ENCODE assay signal across 10 cellular contexts in genomic region chr3:126355251-126355650, GRCh38. TPM values are rescaled to one million over a fixed set of nuclear protein-coding genes. Genes with fewer than 3 reads are reported as not detected.
DNase-seq lines count a peak whose midpoint lies in the region; ATAC-seq and TF ChIP-seq lines count a peak whose summit lies in the region.
"Had no signal": no experiment of that assay in that cellular context is flagged by ENCODE, and none has a peak within 500 bp of the region (broad histone marks: within the 10 kb centered on the region; RNA-seq: fewer than 3 reads in every experiment).

No MANE protein-coding gene starts in this region.

- no peaks in the 10 kb centered on the region for H3K36me3 Mint-ChIP-seq in naive thymus-derived CD4-positive, alpha-beta T cell

- H3K9me3 ChIP-seq in colonic mucosa, result no peaks in the 10 kb centered on the region
- no peaks in the 10 kb centered on the region for H3K9me3 ChIP-seq in naive thymus-derived CD4-positive, alpha-beta T cell (ENCODE audit: control insufficient read depth in 2 of 3, low read length in 3 of 3)
- H3K9me3 ChIP-seq in uterus, result no peaks in the 10 kb centered on the region

- H3K36me3 ChIP-seq in colonic mucosa, result no peaks in the 10 kb centered on the region
- H3K36me3 ChIP-seq in naive thymus-derived CD4-positive, alpha-beta T cell (ENCODE audit: control insufficient read depth in 2 of 3, insufficient read depth in 3 of 3, low read length in 3 of 3), result no peaks in the 10 kb centered on the region
- H3K36me3 ChIP-seq in uterus, result no peaks in the 10 kb centered on the region

- TF ChIP-seq CTCF in colonic mucosa (IDR thresholded peaks at IDR 0.05), result no peak
- TF ChIP-seq CTCF in uterus (IDR thresholded peaks at IDR 0.05), result no peak

- peak overlapping the region; percentile 26 to 94 (median 72) for H3K4me3 Mint-ChIP-seq in naive thymus-derived CD4-positive, alpha-beta T cell

- peak overlapping the region; percentile 8 to 50 for H3K9ac ChIP-seq in colonic mucosa (ENCODE audit: low read depth in 2 of 2, low read length in 2 of 2)

- intact Hi-C loops in Right ventricle myocardium superior (cut with DNase I) (loop anchor here (5.0 kb wide), 1 partner anchor 93 kb away; no protein-coding TSS in a partner anchor), Right ventricle myocardium inferior (cut with DNase I) (loop anchor here (5.0 kb wide), 1 partner anchor 63 kb away; no protein-coding TSS in a partner anchor), colonic mucosa (cut with DNase I) (no loop called here), uterus (cut with DNase I; ENCODE audit: low total_unique reads) (no loop called here)
- intact Hi-C loops in naive thymus-derived CD4-positive, alpha-beta T cell (cut with micrococcal nuclease), result loop anchor here (5.0 to 10.0 kb wide), 4 partner anchors 440 to 1303 kb away; partner anchors contain the start of genes MCM2 (in 1 of the 2) and OSBPL11 (in 1 of the 2)

- H3K4me1 Mint-ChIP-seq in naive thymus-derived CD4-positive, alpha-beta T cell, result peaks cover 4 to 17% (median 11%) of the 10 kb centered on the region in 7 donors

- H3K27ac ChIP-seq in colonic mucosa (no peak overlapping the region), uterus (peak overlapping the region; percentile 88 to 89)
- H3K27ac ChIP-seq in naive thymus-derived CD4-positive, alpha-beta T cell (ENCODE audit: low read depth, low read length), result no peak overlapping the region

- CTCF ChIA-PET in naive thymus-derived CD4-positive, alpha-beta T cell (lab: Charles Lee), result no interaction called here

- ATAC-seq in Right ventricle myocardium superior (ENCODE audit: poor library complexity) (no peak), Right ventricle myocardium inferior (no peak), GM19324 (IDR thresholded peaks at IDR 0.05; ENCODE audit: low FRiP score, unreplicated experiment) (no peak)
- no peak for ATAC-seq in naive thymus-derived CD4-positive, alpha-beta T cell

- TF ChIP-seq POLR2A in uterus (IDR thresholded peaks at IDR 0.05), result no peak

- peaks cover 18% of the 10 kb centered on the region for H3K27me3 ChIP-seq in colonic mucosa
- peaks cover 9 to 10% of the 10 kb centered on the region in 2 donors for H3K27me3 ChIP-seq in naive thymus-derived CD4-positive, alpha-beta T cell (ENCODE audit: control insufficient read depth in 2 of 2, insufficient read depth in 2 of 2, low read length in 2 of 2)
- no peaks in the 10 kb centered on the region for H3K27me3 ChIP-seq in uterus

- peak overlapping the region in 1 of 9 donors; percentile 9 for H3K27ac Mint-ChIP-seq in naive thymus-derived CD4-positive, alpha-beta T cell

- H3K4me1 ChIP-seq in colonic mucosa (peaks cover 8% of the 10 kb centered on the region), uterus (peaks cover 0 to 3% of the 10 kb centered on the region in 2 donors)
- H3K4me1 ChIP-seq in naive thymus-derived CD4-positive, alpha-beta T cell (ENCODE audit: control insufficient read depth in 2 of 2, insufficient read depth in 2 of 2, low read length in 2 of 2), result peaks cover 4 to 7% of the 10 kb centered on the region in 2 donors

- no peaks in the 10 kb centered on the region for H3K9me3 Mint-ChIP-seq in naive thymus-derived CD4-positive, alpha-beta T cell

- H3K27me3 Mint-ChIP-seq in naive thymus-derived CD4-positive, alpha-beta T cell, result peaks cover 33 to 47% (median 34%) of the 10 kb centered on the region in 5 donors

- POLR2A ChIA-PET in naive thymus-derived CD4-positive, alpha-beta T cell (lab: Charles Lee), result no interaction called here

- peak; percentile 47 for DNase-seq in Right ventricle myocardium superior
- DNase-seq in Right ventricle myocardium inferior (ENCODE audit: missing footprints), result no peak
- DNase-seq in colonic mucosa, result no peak
- DNase-seq in naive thymus-derived CD4-positive, alpha-beta T cell, result no peak
- DNase-seq in uterus, result no peak
- no peak for DNase-seq in NOMO-1 (lab: John Stamatoyannopoulos, UW; ENCODE audit: unreplicated experiment in 2 of 2)
- DNase-seq in AG08395 (ENCODE audit: low spot score), result no peak
- DNase-seq: activated T-cell treated with anti-CD3 and anti-CD28 coated beads, Interleukin-2, amount 50 U/mL, for 1 hour had no signal

- H3K4me3 ChIP-seq in colonic mucosa (no peak overlapping the region), uterus (peak overlapping the region; percentile 66 to 97)
- no peak overlapping the region for H3K4me3 ChIP-seq in naive thymus-derived CD4-positive, alpha-beta T cell (ENCODE audit: low read length)

RNA-seq across cellular contexts. Expression of gene KLF15, which starts 2.0 kb away (rescaled TPM):
- total RNA-seq in Right ventricle myocardium superior, result 34.0 TPM
- 33.0 TPM for total RNA-seq in Right ventricle myocardium inferior
- 1 to 10 TPM in 1 of 2 donors, under 1 TPM in 1; 0.66 to 1.9 TPM for total RNA-seq in colonic mucosa
- under 1 TPM in 2 of 5 experiments, not detected in 3; 0.57 to 0.81 TPM for total RNA-seq in naive thymus-derived CD4-positive, alpha-beta T cell
- polyA plus RNA-seq in naive thymus-derived CD4-positive, alpha-beta T cell, result not detected
- 10 to 100 TPM in 3 of 4 donors, 1 to 10 TPM in 1; 1.9 to 23.4 (median 18.2) TPM for total RNA-seq in uterus

RNA-seq across cellular contexts. Expression of gene CFAP100, which starts 39.5 kb away (rescaled TPM):
- total RNA-seq in Right ventricle myocardium superior, result not detected
- total RNA-seq in Right ventricle myocardium inferior, result not detected
- total RNA-seq in colonic mucosa, result not detected
- total RNA-seq in naive thymus-derived CD4-positive, alpha-beta T cell, result not detected
- not detected for polyA plus RNA-seq in naive thymus-derived CD4-positive, alpha-beta T cell
- 1 to 10 TPM in 1 of 4 donors, under 1 TPM in 1, not detected in 2; 0.98 to 2.8 TPM for total RNA-seq in uterus
- total RNA-seq: glomerular endothelial cell had no signal

Comparison
In these comparisons a context has a peak if more than half of its experiments do, and no peak if none do; other contexts are left out.
1. H3K27ac ChIP-seq: peak in uterus (2 of 2); none in colonic mucosa (single experiment) and naive thymus-derived CD4-positive, alpha-beta T cell (single experiment).
2. H3K4me3 ChIP-seq: peak in uterus (2 of 2); none in colonic mucosa (single experiment) and naive thymus-derived CD4-positive, alpha-beta T cell (single experiment).
3. intact Hi-C loops: an anchor here in Right ventricle myocardium superior (5.0 kb wide), Right ventricle myocardium inferior (5.0 kb wide) and naive thymus-derived CD4-positive, alpha-beta T cell (5.0 to 10.0 kb wide); none called in colonic mucosa and uterus.